Comparison of ENCODE assay signal across 12 cellular contexts in the genomic region with DNA sequence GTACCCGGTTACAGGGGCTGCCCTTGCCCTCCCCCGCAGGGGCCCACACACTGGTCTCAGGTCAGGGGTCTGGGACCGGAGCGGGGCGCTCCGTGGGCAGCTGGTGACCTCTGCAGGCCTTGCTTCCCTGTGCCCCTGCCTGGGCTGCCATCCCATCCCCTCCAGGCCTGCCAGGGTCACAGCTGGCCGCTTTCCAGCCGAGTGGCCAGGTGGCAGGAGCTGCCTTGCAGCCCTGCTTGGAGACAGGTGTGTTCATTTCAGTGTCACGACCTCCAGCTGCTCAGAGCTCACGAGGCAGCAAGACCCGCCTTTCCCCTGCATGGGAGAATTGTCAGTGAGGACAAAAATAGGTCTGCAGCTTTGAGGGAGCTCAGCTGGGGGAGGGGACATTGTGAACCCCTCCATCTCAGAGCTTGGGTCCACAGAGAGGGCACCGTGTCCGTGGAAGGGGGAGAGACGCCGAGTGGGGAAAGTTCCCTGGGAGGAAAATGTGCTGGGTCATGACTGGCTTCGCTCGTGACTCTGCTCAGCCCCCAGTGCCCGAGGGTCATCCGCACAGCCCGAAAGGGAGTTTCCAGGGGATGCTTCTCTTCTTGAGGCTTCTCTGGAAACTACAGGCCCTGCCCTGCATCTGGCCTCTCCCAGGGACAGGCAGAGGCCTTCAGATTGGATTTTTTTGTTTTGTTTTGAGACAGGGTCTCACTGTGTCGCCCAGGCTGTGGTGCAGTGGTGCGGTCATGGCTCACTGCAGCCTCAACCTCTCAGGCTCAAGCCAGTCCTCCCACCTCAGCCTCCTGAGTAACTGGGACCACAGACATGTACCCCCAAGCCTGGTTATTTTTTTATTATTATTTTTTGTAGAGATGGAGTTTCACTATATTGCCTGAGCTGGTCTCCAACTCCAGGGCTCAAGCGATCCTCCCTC. TPM values are rescaled to one million over a fixed set of nuclear protein-coding genes. Genes with fewer than 3 reads are reported as not detected.
A peak's percentile ranks its signal among the peaks of the same experiment; 100 is the strongest.
DNase-seq lines count a peak whose midpoint lies in the region; ATAC-seq and TF ChIP-seq lines count a peak whose summit lies in the region.
"Had no signal": no experiment of that assay in that cellular context is flagged by ENCODE, and none has a peak within 500 bp of the region (broad histone marks: within the 10 kb centered on the region; RNA-seq: fewer than 3 reads in every experiment).

No MANE protein-coding gene starts in this region.

- no peaks in the 10 kb centered on the region for H3K27me3 ChIP-seq in GM06990 (replicated peaks; ENCODE audit: control insufficient read depth, insufficient read depth, low read length)
- no peaks in the 10 kb centered on the region for H3K27me3 ChIP-seq in sigmoid colon
- H3K27me3 ChIP-seq: esophagus squamous epithelium had no signal

- H3K9me3 ChIP-seq in sigmoid colon = no peaks in the 10 kb centered on the region
- H3K9me3 ChIP-seq: esophagus squamous epithelium had no signal

- TF ChIP-seq POLR2A in sigmoid colon (IDR thresholded peaks at IDR 0.05) = no peak

- H3K4me1 Mint-ChIP-seq in chondrocyte (ENCODE audit: low read depth) = peaks cover 13% of the 10 kb centered on the region
- peaks cover 92% of the 10 kb centered on the region for H3K4me1 Mint-ChIP-seq in nephron progenitor cell

- H3K27ac Mint-ChIP-seq in chondrocyte (ENCODE audit: unreplicated experiment) (no peak overlapping the region), nephron progenitor cell (no peak overlapping the region)

- no peak for TF ChIP-seq EP300 in sigmoid colon (IDR thresholded peaks at IDR 0.05)

- no peaks in the 10 kb centered on the region for H3K36me3 Mint-ChIP-seq in chondrocyte (ENCODE audit: low read depth)
- no peaks in the 10 kb centered on the region for H3K36me3 Mint-ChIP-seq in nephron progenitor cell (ENCODE audit: low read depth)

- H3K36me3 ChIP-seq in GM06990 (ENCODE audit: control insufficient read depth, insufficient read depth, low read length) (no peaks in the 10 kb centered on the region), sigmoid colon (no peaks in the 10 kb centered on the region)
- H3K36me3 ChIP-seq: esophagus squamous epithelium had no signal

- peak overlapping the region in 3 of 4 donors; percentile 82 to 85 (median 84) for H3K27ac ChIP-seq in sigmoid colon
- H3K27ac ChIP-seq: esophagus squamous epithelium had no signal

- H3K27me3 Mint-ChIP-seq in chondrocyte (ENCODE audit: low read depth) = no peaks in the 10 kb centered on the region
- H3K27me3 Mint-ChIP-seq in nephron progenitor cell (ENCODE audit: low read depth, poor library complexity) = peaks cover 21% of the 10 kb centered on the region

- DNase-seq in GM06990 (ENCODE audit: extremely low read depth, insufficient read length) (peak; percentile 58), NAMALWA (ENCODE audit: low spot score) (peak; percentile 79), chondrocyte (ENCODE audit: low spot score) (no peak), sigmoid colon (no peak), nephron progenitor cell (no peak)
- DNase-seq in activated CD4-positive, alpha-beta T cell treated with anti-CD3 and anti-CD28 coated beads for 48 hours = no peak
- DNase-seq: activated CD8-positive, alpha-beta memory T cell treated with anti-CD3 and anti-CD28 coated beads, Interleukin-2, amount 50 U/mL, for 4 hours; esophagus squamous epithelium; GF-D8; NCI-H446 had no signal

- intact Hi-C loops in sigmoid colon (cut with DNase I) = no loop called here

- ATAC-seq in GM19395 (IDR thresholded peaks at IDR 0.05; ENCODE audit: unreplicated experiment) = no peak
- no peak for ATAC-seq in GM21717 (IDR thresholded peaks at IDR 0.05; ENCODE audit: unreplicated experiment)

- H3K4me3 Mint-ChIP-seq in chondrocyte (ENCODE audit: unreplicated experiment) (no peak overlapping the region), nephron progenitor cell (no peak overlapping the region)

- WGBS in sigmoid colon, 2 donors = 67 to 72% methylated on average over 23 of the region's 23 CpGs

- H3K4me1 ChIP-seq in sigmoid colon = peaks cover 0 to 82% (median 75%) of the 10 kb centered on the region in 4 donors

- H3K4me3 ChIP-seq in GM06990 (replicated peaks; ENCODE audit: low read depth, low read length) (no peak overlapping the region), sigmoid colon (no peak overlapping the region)
- H3K4me3 ChIP-seq: esophagus squamous epithelium had no signal

- no peaks in the 10 kb centered on the region for H3K9me3 Mint-ChIP-seq in chondrocyte (ENCODE audit: low read depth)
- no peaks in the 10 kb centered on the region for H3K9me3 Mint-ChIP-seq in nephron progenitor cell

- TF ChIP-seq CTCF in GM06990 (IDR thresholded peaks at IDR 0.05; ENCODE audit: insufficient read depth, low read length, poor library complexity, severe bottlenecking) = no peak
- peak; percentile 14 for TF ChIP-seq CTCF in chondrocyte (IDR thresholded peaks at IDR 0.05)
- TF ChIP-seq CTCF in sigmoid colon (IDR thresholded peaks at IDR 0.05) = no peak
- no peak for TF ChIP-seq CTCF in nephron progenitor cell (IDR thresholded peaks at IDR 0.05)

RNA-seq across cellular contexts. Expression of a gene that starts 10.0 kb away (rescaled TPM):
- total RNA-seq in chondrocyte (22.6 to 37.1 TPM (median 24.0 TPM) in 3 replicates), sigmoid colon (10 to 100 TPM; 30.8 to 76.7 (median 47.3) TPM)
- 10 to 100 TPM; 12.0 to 49.5 (median 19.4) TPM for polyA plus RNA-seq in sigmoid colon

Comparison
In these comparisons a context has a peak if more than half of its experiments do, and no peak if none do; other contexts are left out.
1. DNase-seq: peak in GM06990 (single experiment) and NAMALWA (single experiment); none in chondrocyte (single experiment), sigmoid colon (single experiment), activated CD4-positive, alpha-beta T cell treated with anti-CD3 and anti-CD28 coated beads for 48 hours (single experiment) and nephron progenitor cell (single experiment).